In the genomic region with DNA sequence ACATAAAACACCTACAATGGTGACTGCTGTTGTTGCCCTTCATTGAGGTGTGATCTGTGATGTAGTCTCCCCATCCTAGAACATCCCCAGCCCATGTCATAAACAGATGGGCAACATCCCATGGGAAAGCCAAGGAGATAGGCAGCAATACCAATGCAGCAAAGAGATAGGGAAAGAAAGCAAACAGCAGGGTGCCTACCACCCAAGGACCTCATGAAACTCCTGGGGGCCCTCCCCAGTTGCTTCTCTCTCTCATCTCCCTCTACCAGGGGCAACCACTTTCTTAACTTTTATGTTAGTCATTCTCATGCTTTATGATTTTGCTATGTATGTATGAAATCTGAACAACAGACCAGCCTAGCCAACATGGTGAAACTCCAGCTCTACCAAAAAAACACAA, we compare ENCODE assay signal across 1 cellular context.
TF ChIP-seq lines count a peak whose summit lies in the region.

No MANE protein-coding gene starts in this region.

TF ChIP-seq in GM12878, 131 proteins besides CTCF, POLR2A, EP300 and RAD21:
- TF ChIP-seq YBX1 (IDR thresholded peaks at IDR 0.05) (no peak), CREB1 (IDR thresholded peaks at IDR 0.05; ENCODE audit: low read depth) (no peak), MEF2A (IDR thresholded peaks at IDR 0.05; ENCODE audit: insufficient read depth, low read depth, low read length) (no peak), GATAD2B (conservative IDR thresholded peaks at IDR 0.05; ENCODE audit: low read depth) (no peak), RB1 (IDR thresholded peaks at IDR 0.05; ENCODE audit: borderline replicate concordance) (no peak), HDAC6 (IDR thresholded peaks at IDR 0.05; ENCODE audit: unreplicated experiment) (no peak), IRF4 (IDR thresholded peaks at IDR 0.05; ENCODE audit: low read depth, low read length) (no peak), IKZF2 (IDR thresholded peaks at IDR 0.05) (no peak), ZBED1 (IDR thresholded peaks at IDR 0.05; ENCODE audit: borderline replicate concordance) (no peak), SUPT20H (IDR thresholded peaks at IDR 0.05; ENCODE audit: borderline replicate concordance, control insufficient read depth, low read depth, low read length) (no peak), BMI1 (IDR thresholded peaks at IDR 0.05; ENCODE audit: borderline replicate concordance) (no peak), RBBP5 (conservative IDR thresholded peaks at IDR 0.05) (no peak), KLF5 (IDR thresholded peaks at IDR 0.05; ENCODE audit: partially characterized antibody) (no peak), CBX5 (IDR thresholded peaks at IDR 0.05; ENCODE audit: low read depth) (no peak)
- TF ChIP-seq, protein P1, sequence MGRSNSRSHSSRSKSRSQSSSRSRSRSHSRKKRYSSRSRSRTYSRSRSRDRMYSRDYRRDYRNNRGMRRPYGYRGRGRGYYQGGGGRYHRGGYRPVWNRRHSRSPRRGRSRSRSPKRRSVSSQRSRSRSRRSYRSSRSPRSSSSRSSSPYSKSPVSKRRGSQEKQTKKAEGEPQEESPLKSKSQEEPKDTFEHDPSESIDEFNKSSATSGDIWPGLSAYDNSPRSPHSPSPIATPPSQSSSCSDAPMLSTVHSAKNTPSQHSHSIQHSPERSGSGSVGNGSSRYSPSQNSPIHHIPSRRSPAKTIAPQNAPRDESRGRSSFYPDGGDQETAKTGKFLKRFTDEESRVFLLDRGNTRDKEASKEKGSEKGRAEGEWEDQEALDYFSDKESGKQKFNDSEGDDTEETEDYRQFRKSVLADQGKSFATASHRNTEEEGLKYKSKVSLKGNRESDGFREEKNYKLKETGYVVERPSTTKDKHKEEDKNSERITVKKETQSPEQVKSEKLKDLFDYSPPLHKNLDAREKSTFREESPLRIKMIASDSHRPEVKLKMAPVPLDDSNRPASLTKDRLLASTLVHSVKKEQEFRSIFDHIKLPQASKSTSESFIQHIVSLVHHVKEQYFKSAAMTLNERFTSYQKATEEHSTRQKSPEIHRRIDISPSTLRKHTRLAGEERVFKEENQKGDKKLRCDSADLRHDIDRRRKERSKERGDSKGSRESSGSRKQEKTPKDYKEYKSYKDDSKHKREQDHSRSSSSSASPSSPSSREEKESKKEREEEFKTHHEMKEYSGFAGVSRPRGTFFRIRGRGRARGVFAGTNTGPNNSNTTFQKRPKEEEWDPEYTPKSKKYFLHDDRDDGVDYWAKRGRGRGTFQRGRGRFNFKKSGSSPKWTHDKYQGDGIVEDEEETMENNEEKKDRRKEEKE (IDR thresholded peaks at IDR 0.05) = no peak
- TF ChIP-seq, protein P2, sequence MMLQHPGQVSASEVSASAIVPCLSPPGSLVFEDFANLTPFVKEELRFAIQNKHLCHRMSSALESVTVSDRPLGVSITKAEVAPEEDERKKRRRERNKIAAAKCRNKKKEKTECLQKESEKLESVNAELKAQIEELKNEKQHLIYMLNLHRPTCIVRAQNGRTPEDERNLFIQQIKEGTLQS (IDR thresholded peaks at IDR 0.05; ENCODE audit: borderline replicate concordance, extremely low read depth, low read depth, low read length) = no peak
- TF ChIP-seq, protein P3, sequence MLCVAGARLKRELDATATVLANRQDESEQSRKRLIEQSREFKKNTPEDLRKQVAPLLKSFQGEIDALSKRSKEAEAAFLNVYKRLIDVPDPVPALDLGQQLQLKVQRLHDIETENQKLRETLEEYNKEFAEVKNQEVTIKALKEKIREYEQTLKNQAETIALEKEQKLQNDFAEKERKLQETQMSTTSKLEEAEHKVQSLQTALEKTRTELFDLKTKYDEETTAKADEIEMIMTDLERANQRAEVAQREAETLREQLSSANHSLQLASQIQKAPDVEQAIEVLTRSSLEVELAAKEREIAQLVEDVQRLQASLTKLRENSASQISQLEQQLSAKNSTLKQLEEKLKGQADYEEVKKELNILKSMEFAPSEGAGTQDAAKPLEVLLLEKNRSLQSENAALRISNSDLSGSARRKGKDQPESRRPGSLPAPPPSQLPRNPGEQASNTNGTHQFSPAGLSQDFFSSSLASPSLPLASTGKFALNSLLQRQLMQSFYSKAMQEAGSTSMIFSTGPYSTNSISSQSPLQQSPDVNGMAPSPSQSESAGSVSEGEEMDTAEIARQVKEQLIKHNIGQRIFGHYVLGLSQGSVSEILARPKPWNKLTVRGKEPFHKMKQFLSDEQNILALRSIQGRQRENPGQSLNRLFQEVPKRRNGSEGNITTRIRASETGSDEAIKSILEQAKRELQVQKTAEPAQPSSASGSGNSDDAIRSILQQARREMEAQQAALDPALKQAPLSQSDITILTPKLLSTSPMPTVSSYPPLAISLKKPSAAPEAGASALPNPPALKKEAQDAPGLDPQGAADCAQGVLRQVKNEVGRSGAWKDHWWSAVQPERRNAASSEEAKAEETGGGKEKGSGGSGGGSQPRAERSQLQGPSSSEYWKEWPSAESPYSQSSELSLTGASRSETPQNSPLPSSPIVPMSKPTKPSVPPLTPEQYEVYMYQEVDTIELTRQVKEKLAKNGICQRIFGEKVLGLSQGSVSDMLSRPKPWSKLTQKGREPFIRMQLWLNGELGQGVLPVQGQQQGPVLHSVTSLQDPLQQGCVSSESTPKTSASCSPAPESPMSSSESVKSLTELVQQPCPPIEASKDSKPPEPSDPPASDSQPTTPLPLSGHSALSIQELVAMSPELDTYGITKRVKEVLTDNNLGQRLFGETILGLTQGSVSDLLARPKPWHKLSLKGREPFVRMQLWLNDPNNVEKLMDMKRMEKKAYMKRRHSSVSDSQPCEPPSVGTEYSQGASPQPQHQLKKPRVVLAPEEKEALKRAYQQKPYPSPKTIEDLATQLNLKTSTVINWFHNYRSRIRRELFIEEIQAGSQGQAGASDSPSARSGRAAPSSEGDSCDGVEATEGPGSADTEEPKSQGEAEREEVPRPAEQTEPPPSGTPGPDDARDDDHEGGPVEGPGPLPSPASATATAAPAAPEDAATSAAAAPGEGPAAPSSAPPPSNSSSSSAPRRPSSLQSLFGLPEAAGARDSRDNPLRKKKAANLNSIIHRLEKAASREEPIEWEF (IDR thresholded peaks at IDR 0.05; ENCODE audit: insufficient replicate concordance, low read depth, low read length) = no peak
